ENCODE assay signal across 23 cellular contexts in genomic region chr3:103499132-103499885, GRCh38.
DNase-seq lines count a peak whose midpoint lies in the region; TF ChIP-seq lines count a peak whose summit lies in the region.
"Had no signal": no experiment of that assay in that cellular context is flagged by ENCODE, and none has a peak within 500 bp of the region (broad histone marks: within the 10 kb centered on the region; RNA-seq: fewer than 3 reads in every experiment).

No MANE protein-coding gene starts in this region.

- in situ Hi-C loops in astrocyte of the spinal cord (cut with HindIII; ENCODE audit: low sequenced_read_pairs), result no loop called here

- no peaks in the 10 kb centered on the region for H3K4me1 ChIP-seq in stomach
- H3K4me1 ChIP-seq: heart left ventricle, tibial artery had no signal

- H3K4me3 ChIP-seq in AG04449 (ENCODE audit: low read depth, low read length) (no peak overlapping the region), astrocyte of the spinal cord (ENCODE audit: low read depth, low read length) (no peak overlapping the region), stomach (no peak overlapping the region)
- H3K4me3 ChIP-seq: coronary artery, GM23338, heart left ventricle, tibial artery had no signal

- TF ChIP-seq CTCF in AG04449 (IDR thresholded peaks at IDR 0.05; ENCODE audit: insufficient read depth, low read length, missing control alignments) (no peak), astrocyte of the spinal cord (IDR thresholded peaks at IDR 0.05; ENCODE audit: low read depth, low read length) (no peak), stomach (IDR thresholded peaks at IDR 0.05) (no peak)

- H3K9me3 ChIP-seq in stomach, result no peaks in the 10 kb centered on the region
- H3K9me3 ChIP-seq: heart left ventricle, tibial artery had no signal

- TF ChIP-seq EP300 in stomach (IDR thresholded peaks at IDR 0.05), result no peak

- no peaks in the 10 kb centered on the region for H3K36me3 ChIP-seq in stomach
- H3K36me3 ChIP-seq: heart left ventricle, tibial artery had no signal

- POLR2A ChIA-PET in AG04449 (lab: Yijun Ruan, JAX), result no interaction called here

- CTCF ChIA-PET in AG04449 (lab: Yijun Ruan, JAX), result interaction anchor here (0.6 kb wide), 1 partner anchor 210 kb away, joined by 3 read pairs; no protein-coding TSS in a partner anchor

- H3K27me3 ChIP-seq in stomach, result no peaks in the 10 kb centered on the region
- H3K27me3 ChIP-seq: heart left ventricle, tibial artery had no signal

- H3K27ac ChIP-seq in stomach, result no peak overlapping the region
- H3K27ac ChIP-seq: coronary artery, heart left ventricle, HL-60, tibial artery had no signal

- TF ChIP-seq POLR2A in stomach (IDR thresholded peaks at IDR 0.05), result no peak

- 38 to 61% (median 49%) methylated on average over 1 of the region's 1 CpG for WGBS in stomach, 5 donors

- peak; percentile 71 for DNase-seq in AG04449 (ENCODE audit: low read depth, low spot score)
- DNase-seq in HS-27A (ENCODE audit: low read depth), result peak; percentile 42
- peak; percentile 87 for DNase-seq in astrocyte of the spinal cord (ENCODE audit: low read depth, low spot score)
- DNase-seq in middle frontal gyrus (ENCODE audit: extremely low spot score, low spot score), result peak; percentile 42
- no peak for DNase-seq in NCI-H2081 treated with DMSO at 0.1 percent for 48 hours (lab: John Stamatoyannopoulos, UW)
- no peak for DNase-seq in islet precursor cell
- DNase-seq in DMS 273 treated with DMSO at 0.1 percent for 48 hours (lab: John Stamatoyannopoulos, UW), result no peak
- no peak for DNase-seq in stomach
- DNase-seq: activated B cell treated with CpG ODN at 0.5 μM for 24 hours; activated effector memory CD4-positive, alpha-beta T cell treated with Interleukin-2 at 50 U/mL for 16 hours; GDM1; heart left ventricle; Karpas-422; kidney; midbrain; NCI-H1417; NCI-H345; occipital lobe; small intestine; tibial artery had no signal

- intact Hi-C loops in stomach (cut with DNase I; ENCODE audit: low total_unique reads), result no loop called here

Comparison
In these comparisons a context has a peak if more than half of its experiments do, and no peak if none do; other contexts are left out.
1. DNase-seq: peak in AG04449 (single experiment), HS-27A (single experiment), astrocyte of the spinal cord (single experiment) and middle frontal gyrus (single experiment); none in NCI-H2081 treated with DMSO at 0.1 percent for 48 hours (single experiment), islet precursor cell (single experiment), DMS 273 treated with DMSO at 0.1 percent for 48 hours (single experiment) and stomach (single experiment).